ENCODE assay signal across 25 cellular contexts in the genomic region with DNA sequence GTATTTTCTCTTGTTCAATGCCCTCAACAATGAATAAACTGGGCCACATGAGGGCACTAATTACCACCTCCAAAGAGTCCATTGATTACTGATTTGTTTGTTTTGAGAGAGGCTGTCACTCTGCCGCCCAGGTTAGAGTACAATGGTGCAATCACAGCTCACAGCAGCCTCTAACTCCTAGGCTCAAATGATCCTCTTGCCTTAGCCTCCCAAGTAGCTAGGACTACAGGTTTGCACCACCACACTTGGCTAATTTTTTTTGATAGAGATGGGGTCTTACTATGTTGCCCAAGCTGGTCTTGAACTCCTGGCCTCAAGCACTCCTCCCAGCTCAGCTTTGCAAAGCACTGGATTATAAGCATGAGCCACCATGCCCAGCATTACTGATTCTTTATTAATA. TPM values are rescaled to one million over a fixed set of nuclear protein-coding genes. Genes with fewer than 3 reads are reported as not detected.
"Had no signal": no experiment of that assay in that cellular context is flagged by ENCODE, and none has a peak within 500 bp of the region (broad histone marks: within the 10 kb centered on the region; RNA-seq: fewer than 3 reads in every experiment).

No MANE protein-coding gene starts in this region.

- H3K27ac ChIP-seq: cardiac muscle cell, SK-N-MC had no signal

- ATAC-seq: activated T-cell treated with anti-CD3 and anti-CD28 coated beads, Interleukin-2, amount 50 U/mL, for 4 hours; Right ventricle myocardium inferior; T-cell had no signal

- DNase-seq: activated CD4-positive, alpha-beta memory T cell treated with anti-CD3 and anti-CD28 coated beads for 36 hours; activated CD4-positive, alpha-beta T cell treated with anti-CD3 and anti-CD28 coated beads, Interleukin-2, amount 10 ng/mL, durations not matched to agents 7 days and 5 days; activated CD4-positive, CD25-positive, alpha-beta regulatory T cell; activated CD8-positive, alpha-beta memory T cell treated with anti-CD3 and anti-CD28 coated beads for 24 hours; activated effector memory CD4-positive, alpha-beta T cell treated with anti-CD3 and anti-CD28 coated beads, Interleukin-2, amount 50 U/mL, for 16 hours; activated naive CD4-positive, alpha-beta T cell treated with anti-CD3 and anti-CD28 coated beads for 36 hours; activated T-cell treated with anti-CD3 and anti-CD28 coated beads, Interleukin-2, amount 50 U/mL, for 4 hours; amygdala; NCI-H1092; NCI-H1930; NCI-H2171; NCI-H2227 treated with DMSO at 0.1 percent for 48 hours; NCI-H446 treated with DMSO at 0.1 percent for 48 hours; NCI-H524 treated with DMSO at 0.1 percent for 48 hours; NCI-H748 treated with DMSO at 0.1 percent for 48 hours; RPMI8226; T-cell; T-helper 2 cell; T1000 had no signal

- H3K4me3 ChIP-seq: cardiac muscle cell, SK-N-MC had no signal

- FAIRE-seq: astrocyte, TTC549 had no signal

- H3K27me3 ChIP-seq: cardiac muscle cell had no signal

- H3K36me3 ChIP-seq: cardiac muscle cell had no signal

RNA-seq across cellular contexts. Expression of a gene that starts 28.3 kb away (rescaled TPM):
- total RNA-seq: activated naive CD4-positive, alpha-beta T cell treated with anti-CD3 and anti-CD28 coated beads for 36 hours; astrocyte; cardiac muscle cell; MCF 10A; Right ventricle myocardium inferior had no signal
